ENCODE assay signal across 11 cellular contexts in the genomic region with DNA sequence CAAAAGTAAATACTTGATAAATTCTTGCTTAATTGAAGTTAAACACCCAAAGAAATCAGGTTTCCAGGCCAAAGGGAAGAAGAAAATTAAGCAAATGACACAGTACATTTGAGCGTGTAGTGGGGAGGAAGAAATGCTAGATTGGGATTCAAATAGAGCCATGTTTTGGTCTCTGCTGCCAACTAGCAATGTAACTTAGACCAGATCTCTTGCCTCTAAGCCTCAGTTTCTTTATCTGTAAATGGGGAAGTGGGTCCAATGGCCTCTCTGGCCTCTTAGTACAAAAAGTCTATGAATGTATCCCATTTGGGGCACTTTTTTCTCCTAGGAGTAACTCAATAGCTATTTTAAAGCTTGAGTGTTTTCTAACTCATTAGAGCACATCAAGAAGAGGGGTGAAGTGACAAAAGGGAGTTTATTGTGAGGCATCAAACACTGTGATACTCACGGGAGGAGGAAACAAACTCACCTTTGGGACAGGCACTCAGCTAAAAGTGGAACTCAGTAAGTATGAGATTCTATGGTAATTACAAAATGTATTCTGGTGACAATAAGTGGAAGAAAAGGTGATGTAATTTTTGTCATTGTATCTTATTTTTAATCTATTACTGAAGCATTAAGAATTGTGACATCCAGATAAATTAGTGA. TPM values are rescaled to one million over a fixed set of nuclear protein-coding genes. Genes with fewer than 3 reads are reported as not detected.
DNase-seq lines count a peak whose midpoint lies in the region; ATAC-seq and TF ChIP-seq lines count a peak whose summit lies in the region.
"Had no signal": no experiment of that assay in that cellular context is flagged by ENCODE, and none has a peak within 500 bp of the region (broad histone marks: within the 10 kb centered on the region; RNA-seq: fewer than 3 reads in every experiment).

No MANE protein-coding gene starts in this region.

- no TSS peak for BruUV-seq in mammary epithelial cell (replicated peaks; lab: Mats Ljungman, UMichigan)
- TSS peak; percentile 84 for BruUV-seq in OCI-LY7 (replicated peaks; lab: Mats Ljungman, UMichigan)

- no peaks in the 10 kb centered on the region for H3K9me2 ChIP-seq in OCI-LY7 (ENCODE audit: insufficient read depth, low read length)

- in situ Hi-C loops in mammary epithelial cell (cut with MboI; ENCODE audit: low sequenced_read_pairs in 2 of 2) = no loop called here

- H3K4me3 ChIP-seq in mammary epithelial cell (replicated peaks in 1 of 3; ENCODE audit: insufficient read depth in 1 of 3, low read depth in 2 of 3, low read length in 3 of 3) = no peak overlapping the region
- no peak overlapping the region for H3K4me3 ChIP-seq in breast epithelium
- peak overlapping the region; percentile 70 for H3K4me3 ChIP-seq in OCI-LY7 (ENCODE audit: low read depth, low read length, poor library complexity, severe bottlenecking)
- H3K4me3 ChIP-seq in thymus (ENCODE audit: low read length) = peak overlapping the region; percentile 40
- H3K4me3 ChIP-seq: gastrocnemius medialis had no signal

- H3K36me3 Mint-ChIP-seq in chondrocyte (ENCODE audit: low read depth) = no peaks in the 10 kb centered on the region

- TF ChIP-seq CTCF in mammary epithelial cell (conservative IDR thresholded peaks at IDR 0.05 in 1 of 2, IDR thresholded peaks at IDR 0.05 in 1 of 2; ENCODE audit: extremely low read depth in 1 of 2, insufficient read depth in 1 of 2, low read depth in 1 of 2, low read length in 2 of 2) (no peak), breast epithelium (IDR thresholded peaks at IDR 0.05) (no peak), OCI-LY7 (conservative IDR thresholded peaks at IDR 0.05; ENCODE audit: low read length) (no peak; the same call in 1 of the 2 replicates), chondrocyte (IDR thresholded peaks at IDR 0.05) (no peak)

- H3K4me1 ChIP-seq in mammary epithelial cell (ENCODE audit: insufficient read depth, low read length) (peaks cover 15% of the 10 kb centered on the region), breast epithelium (peaks cover 0 to 11% of the 10 kb centered on the region in 2 donors), OCI-LY7 (ENCODE audit: insufficient read depth, low read length, poor library complexity, severe bottlenecking) (peaks cover 89% of the 10 kb centered on the region), thymus (ENCODE audit: control insufficient read depth, insufficient read depth, low read length) (peaks cover 58% of the 10 kb centered on the region)

- H3K9me3 ChIP-seq in mammary epithelial cell (replicated peaks; ENCODE audit: insufficient read depth, low read length) (no peaks in the 10 kb centered on the region), breast epithelium (no peaks in the 10 kb centered on the region), OCI-LY7 (ENCODE audit: low read length) (no peaks in the 10 kb centered on the region), thymus (ENCODE audit: control insufficient read depth) (no peaks in the 10 kb centered on the region)
- H3K9me3 ChIP-seq: gastrocnemius medialis had no signal

- H3K4me1 Mint-ChIP-seq in chondrocyte (ENCODE audit: low read depth) = peaks cover 65% of the 10 kb centered on the region

- intact Hi-C loops in mammary epithelial cell (cut with micrococcal nuclease) (no loop called here), breast epithelium (cut with DNase I; ENCODE audit: low total_unique reads) (no loop called here), OCI-LY7 (cut with micrococcal nuclease; ENCODE audit: unreplicated experiment) (loop anchor here (2.0 kb wide), 1 partner anchor 60 kb away; no protein-coding TSS in a partner anchor)

- H3K4me3 Mint-ChIP-seq in chondrocyte (ENCODE audit: unreplicated experiment) = no peak overlapping the region

- H4K20me1 ChIP-seq in mammary epithelial cell (ENCODE audit: insufficient read depth, low read length) (no peaks in the 10 kb centered on the region), OCI-LY7 (ENCODE audit: insufficient read depth, low read length) (no peaks in the 10 kb centered on the region)

- H3K27ac Mint-ChIP-seq in chondrocyte (ENCODE audit: unreplicated experiment) = peak overlapping the region; percentile 91

- WGBS in mammary epithelial cell (ENCODE audit: low coverage, missing lambda C conversion rate) = 93% methylated on average over 2 of the region's 2 CpGs
- WGBS in thymus = 77% methylated on average over 2 of the region's 2 CpGs

- no peaks in the 10 kb centered on the region for H3K79me2 ChIP-seq in mammary epithelial cell (ENCODE audit: insufficient read depth, low read length)
- H3K79me2 ChIP-seq in OCI-LY7 (ENCODE audit: insufficient read depth, low read depth, low read length) = peaks cover 36% of the 10 kb centered on the region; the same call in 1 of the 2 replicates

- POLR2A ChIA-PET in OCI-LY7 (lab: Charles Lee) = interaction anchor here (0.6 to 5.9 kb wide), 26 partner anchors 9 to 291 kb away, joined by 3 to 101 read pairs (median 6); no protein-coding TSS in a partner anchor

- H3K27me3 ChIP-seq in mammary epithelial cell (ENCODE audit: insufficient read depth, low read length) = no peaks in the 10 kb centered on the region
- no peaks in the 10 kb centered on the region for H3K27me3 ChIP-seq in breast epithelium
- no peaks in the 10 kb centered on the region for H3K27me3 ChIP-seq in thymus (ENCODE audit: control insufficient read depth, insufficient read depth)
- H3K27me3 ChIP-seq: gastrocnemius medialis had no signal

- H3K4me2 ChIP-seq in mammary epithelial cell (ENCODE audit: insufficient read depth, low read depth, low read length) = no peak overlapping the region
- peak overlapping the region; percentile 85 for H3K4me2 ChIP-seq in OCI-LY7 (ENCODE audit: low read length)

- H3K27me3 Mint-ChIP-seq in chondrocyte (ENCODE audit: low read depth) = no peaks in the 10 kb centered on the region

- no peak for TF ChIP-seq POLR2A in breast epithelium (IDR thresholded peaks at IDR 0.05)

- dilution Hi-C loops in mammary epithelial cell (cut with HindIII; ENCODE audit: low sequenced_read_pairs) = no loop called here

- H3K36me3 ChIP-seq in mammary epithelial cell (ENCODE audit: insufficient read depth, low read length) (no peaks in the 10 kb centered on the region), breast epithelium (no peaks in the 10 kb centered on the region), OCI-LY7 (ENCODE audit: insufficient read depth, low read length) (peaks cover 28% of the 10 kb centered on the region), thymus (ENCODE audit: control insufficient read depth, insufficient read depth) (peaks cover 49% of the 10 kb centered on the region)
- H3K36me3 ChIP-seq: gastrocnemius medialis had no signal

- peak overlapping the region; percentile 61 for H2AFZ ChIP-seq in mammary epithelial cell (ENCODE audit: low read depth, low read length)
- H2AFZ ChIP-seq in OCI-LY7 (ENCODE audit: low read length) = peak overlapping the region; percentile 41

- no peak for ATAC-seq in GM21360 (IDR thresholded peaks at IDR 0.05; ENCODE audit: unreplicated experiment)
- ATAC-seq: gastrocnemius medialis had no signal

- no peak overlapping the region for H3K27ac ChIP-seq in mammary epithelial cell (ENCODE audit: insufficient read depth, low read depth, low read length)
- H3K27ac ChIP-seq in breast epithelium = no peak overlapping the region
- H3K27ac ChIP-seq in OCI-LY7 (ENCODE audit: low read depth, low read length, poor library complexity, severe bottlenecking) = peak overlapping the region; percentile 88
- H3K27ac ChIP-seq in thymus (ENCODE audit: low read depth) = no peak overlapping the region
- H3K27ac ChIP-seq: gastrocnemius medialis had no signal

- CTCF ChIA-PET in mammary epithelial cell (lab: Charles Lee; ENCODE audit: low non-redundant PET) (no interaction called here), OCI-LY7 (lab: Charles Lee; ENCODE audit: unreplicated experiment) (interaction anchor here (0.5 to 3.3 kb wide), 4 partner anchors 19 to 320 kb away, joined by 3 to 19 read pairs (median 5); no protein-coding TSS in a partner anchor)

- no peak overlapping the region for H3K9ac ChIP-seq in mammary epithelial cell (ENCODE audit: insufficient read depth, low read length)

- DNase-seq in mammary epithelial cell (no peak), breast epithelium (ENCODE audit: low spot score in 2 of 2) (no peak), OCI-LY7 (ENCODE audit: low spot score) (no peak), chondrocyte (ENCODE audit: low spot score) (no peak), activated gamma-delta T cell (lab: John Stamatoyannopoulos, UW) (no peak), NCI-H510A (lab: John Stamatoyannopoulos, UW) (no peak)
- DNase-seq: activated CD4-positive, alpha-beta T cell treated with anti-CD3 and anti-CD28 coated beads, Interleukin-2, amount 50 U/mL, for 48 hours; gastrocnemius medialis; stimulated activated CD4-positive, alpha-beta T cell treated with anti-CD3 and anti-CD28 coated beads, Interleukin-4, amount 100 ng/mL, for 24 hours had no signal

- H3K9me3 Mint-ChIP-seq in chondrocyte (ENCODE audit: low read depth) = no peaks in the 10 kb centered on the region

RNA-seq across cellular contexts. Expression of gene DAD1, which starts 55.8 kb away (rescaled TPM):
- total RNA-seq in mammary epithelial cell (100 to 1,000 TPM; 154 to 169 TPM), breast epithelium (100 to 1,000 TPM; 192 to 238 (median 202) TPM), OCI-LY7 (2022) (115 and 117 TPM in 2 replicates), chondrocyte (248 to 266 TPM (median 253 TPM) in 3 replicates)
- polyA plus RNA-seq in mammary epithelial cell (324 TPM), thymus (237 TPM)
- polyA minus RNA-seq in mammary epithelial cell = 197 TPM
- total RNA-seq in OCI-LY7 (2014; rRNA removed; shearing (Covaris generic)) = 88.6 and 154 TPM in 2 replicates

Comparison
In these comparisons a context has a peak if more than half of its experiments do, and no peak if none do; other contexts are left out.
1. H3K4me3 ChIP-seq: peak in OCI-LY7 (single experiment) and thymus (single experiment); none in mammary epithelial cell (0 of 3) and breast epithelium (0 of 3).